23 cellular contexts compared by ENCODE assay signal in the genomic region with DNA sequence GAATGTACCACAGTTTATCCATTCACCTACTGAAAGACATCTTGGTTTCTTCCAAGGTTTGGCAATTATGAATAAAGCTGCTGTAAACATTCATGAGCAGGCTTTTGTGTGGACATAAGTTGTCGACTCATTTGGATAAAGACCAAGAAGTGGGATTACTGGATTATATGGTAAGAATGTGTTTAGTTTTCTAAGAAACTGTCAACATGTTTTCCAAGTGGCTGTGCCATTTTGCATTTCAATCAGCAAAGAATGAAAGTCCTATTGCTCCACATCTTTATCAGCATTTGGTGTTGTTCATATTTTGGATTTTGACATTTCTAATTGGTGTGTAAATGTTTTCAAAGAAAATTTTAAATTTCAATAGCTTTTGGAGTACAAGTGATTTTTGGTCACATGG. TPM values are rescaled to one million over a fixed set of nuclear protein-coding genes. Genes with fewer than 3 reads are reported as not detected.
DNase-seq lines count a peak whose midpoint lies in the region; FAIRE-seq and TF ChIP-seq lines count a peak whose summit lies in the region.
"Had no signal": no experiment of that assay in that cellular context is flagged by ENCODE, and none has a peak within 500 bp of the region (broad histone marks: within the 10 kb centered on the region; RNA-seq: fewer than 3 reads in every experiment).

No MANE protein-coding gene starts in this region.

- no TSS peak for BruUV-seq in A673 (replicated peaks; lab: Mats Ljungman, UMichigan)

- peak; percentile 44 for FAIRE-seq in GM19239 (lab: Jason Lieb, UNC)
- FAIRE-seq: GM12891, HepG2 had no signal

- POLR2A ChIA-PET in A673 (lab: Charles Lee; ENCODE audit: low non-redundant PET) (no interaction called here), GM10248 (lab: Yijun Ruan, JAX) (no interaction called here)

- no peak overlapping the region for H3K27ac ChIP-seq in A673 (ENCODE audit: low read depth, low read length, poor library complexity, severe bottlenecking)

- no peaks in the 10 kb centered on the region for H3K27me3 ChIP-seq in A673 (replicated peaks; ENCODE audit: insufficient read depth, low read depth, low read length, poor library complexity)
- H3K27me3 ChIP-seq: BE2C had no signal

- H3K36me3 ChIP-seq in A673 (ENCODE audit: insufficient read depth, low read length, poor library complexity, severe bottlenecking) = no peaks in the 10 kb centered on the region
- H3K36me3 ChIP-seq: BE2C had no signal

- CTCF ChIA-PET in A673 (lab: Charles Lee) (no interaction called here), GM10248 (lab: Yijun Ruan, JAX) (interaction anchor here (0.9 to 10.7 kb wide), 10 partner anchors 12 to 421 kb away, joined by 3 to 287 read pairs (median 6); partner anchors contain the start of gene CD69)

- H3K9me3 ChIP-seq in A673 (ENCODE audit: low read depth, low read length, poor library complexity, severe bottlenecking) = no peaks in the 10 kb centered on the region
- H3K9me3 ChIP-seq: BE2C had no signal

- intact Hi-C loops in A673 (cut with micrococcal nuclease; ENCODE audit: unreplicated experiment) = loop anchor here (2.0 kb wide), 1 partner anchor 49 kb away; no protein-coding TSS in a partner anchor

- no peak overlapping the region for H3K4me3 ChIP-seq in A673 (ENCODE audit: low read depth, low read length, poor library complexity, severe bottlenecking)
- H3K4me3 ChIP-seq in fibroblast of mammary gland (ENCODE audit: control insufficient read depth, low read depth, low read length) = no peak overlapping the region

- TF ChIP-seq CTCF in A673 (conservative IDR thresholded peaks at IDR 0.05; ENCODE audit: low read depth, low read length) (no peak), fibroblast of mammary gland (conservative IDR thresholded peaks at IDR 0.05; ENCODE audit: control insufficient read depth, insufficient read depth, low read depth, low read length) (no peak), GM10248 (IDR thresholded peaks at IDR 0.05; ENCODE audit: control extremely low read depth, extremely low read depth, low read depth, missing control alignments) (no peak)

- DNase-seq in A673 (ENCODE audit: low spot score) = peak; percentile 54
- DNase-seq in GM19239 (ENCODE audit: insufficient read length, low spot score) = no peak
- DNase-seq in RKO (ENCODE audit: low spot score) = peak; percentile 1
- peak; percentile 27 for DNase-seq in fibroblast of mammary gland (ENCODE audit: low read depth)
- no peak for DNase-seq in GM10248 (ENCODE audit: extremely low spot score)
- no peak for DNase-seq in Kasumi-1 (lab: John Stamatoyannopoulos, UW)
- no peak for DNase-seq in effector CD8-positive, alpha-beta T cell (lab: John Stamatoyannopoulos, UW)
- DNase-seq: ACHN; BE2C; C1 segment of cervical spinal cord; CD4-positive, CD25-positive, alpha-beta regulatory T cell; CD8-positive, alpha-beta memory T cell; COR-L47; DMS 273 treated with DMSO at 0.1 percent for 48 hours; DMS53; DND-41; EL; GOT3; H7 had no signal

- peaks cover 12% of the 10 kb centered on the region for H3K4me1 ChIP-seq in A673 (ENCODE audit: insufficient read depth, low read length, poor library complexity, severe bottlenecking)
- H3K4me1 ChIP-seq: BE2C had no signal

RNA-seq across cellular contexts. Expression of gene KLRF1, which starts 27.3 kb away (rescaled TPM):
- total RNA-seq in A673 (2021) = not detected in 2 replicates
- total RNA-seq: A172; CD4-positive, CD25-positive, alpha-beta regulatory T cell; CD8-positive, alpha-beta memory T cell; G401; HepG2 had no signal

RNA-seq across cellular contexts. Expression of gene CD69, which starts 39.3 kb away (rescaled TPM):
- 0.26 TPM in 1 of 2 replicates, not detected in the other for total RNA-seq in A673 (2021)
- total RNA-seq: A172, G401, H7, HepG2 had no signal

Comparison
In these comparisons a context has a peak if more than half of its experiments do, and no peak if none do; other contexts are left out.
1. DNase-seq: peak in A673 (single experiment), RKO (single experiment) and fibroblast of mammary gland (single experiment); none in GM19239 (single experiment), GM10248 (single experiment), Kasumi-1 (0 of 2) and effector CD8-positive, alpha-beta T cell (single experiment).